8 cellular contexts compared by ENCODE assay signal in genomic region chr16:30382398-30383015, GRCh38. TPM values are rescaled to one million over a fixed set of nuclear protein-coding genes. Genes with fewer than 3 reads are reported as not detected.
DNase-seq lines count a peak whose midpoint lies in the region; ATAC-seq and TF ChIP-seq lines count a peak whose summit lies in the region.

Gene SEPTIN1 (minus strand): TSS chr16:30382561. CDS start chr16:30382542, 19 bp downstream.

- no peak for TF ChIP-seq CTCF in activated B cell treated with CpG ODN at 0.5 μM for 24 hours (IDR thresholded peaks at IDR 0.05)

- POLR2A ChIA-PET in activated B cell treated with CpG ODN at 0.5 μM for 24 hours (lab: Charles Lee) = interaction anchor here (0.6 to 5.6 kb wide), 34 partner anchors 9 to 1491 kb away, joined by 3 to 56 read pairs (median 5); partner anchors contain the start of genes ALDOA, CD2BP2, CORO1A and DCTPP1

- no peaks in the 10 kb centered on the region for H3K9me3 Mint-ChIP-seq in activated B cell treated with CpG ODN at 0.5 μM for 24 hours

- CTCF ChIA-PET in activated B cell treated with CpG ODN at 0.5 μM for 24 hours (lab: Charles Lee) = interaction anchor here (0.6 to 2.7 kb wide), 6 partner anchors 12 to 268 kb away, joined by 3 to 11 read pairs (median 3); partner anchors contain the start of genes PRR14 and ZNF48

- peak within 1 kb of the TSS; percentile 94 for H3K27ac Mint-ChIP-seq in activated B cell treated with CpG ODN at 0.5 μM for 24 hours

- peak within 1 kb of the TSS; percentile 87 for H3K4me3 Mint-ChIP-seq in activated B cell treated with CpG ODN at 0.5 μM for 24 hours

- peak; percentile 77 for TF ChIP-seq POLR2A in GM19099 (IDR thresholded peaks at IDR 0.05; ENCODE audit: extremely low read depth, insufficient read length, low read depth)

- intact Hi-C loops in activated B cell treated with CpG ODN at 0.5 μM for 24 hours (cut with micrococcal nuclease) = loop anchor here (1.0 kb wide), 2 partner anchors 13 to 25 kb away; partner anchors contain the start of genes ZNF48 and ZNF771

- no peaks in the 10 kb centered on the region for H3K27me3 Mint-ChIP-seq in activated B cell treated with CpG ODN at 0.5 μM for 24 hours

- H3K36me3 Mint-ChIP-seq in activated B cell treated with CpG ODN at 0.5 μM for 24 hours (ENCODE audit: low read depth) = peaks cover 13% of the 10 kb centered on the region

- DNase-seq in activated B cell treated with CpG ODN at 0.5 μM for 24 hours (peak; percentile 61), ecto neural progenitor cell (ENCODE audit: low spot score) (peak; percentile 41), NCI-H1417 (lab: John Stamatoyannopoulos, UW) (no peak), D341Med (ENCODE audit: low spot score) (no peak), iPS-NIHi7 (ENCODE audit: extremely low spot score) (no peak)
- DNase-seq in stimulated activated CD8-positive, alpha-beta memory T cell treated with anti-CD3 and anti-CD28 coated beads, Interleukin-15, amount 100 ng/mL, for 24 hours (ENCODE audit: low read depth) = peak; percentile 48

- H3K4me1 Mint-ChIP-seq in activated B cell treated with CpG ODN at 0.5 μM for 24 hours = peaks cover 60% of the 10 kb centered on the region

- ATAC-seq in activated B cell treated with CpG ODN at 0.5 μM for 24 hours (ENCODE audit: low read depth) (peak; percentile 30), GM18502 (IDR thresholded peaks at IDR 0.05; ENCODE audit: poor library complexity, unreplicated experiment) (no peak)

RNA-seq across cellular contexts. Expression of gene SEPTIN1, which starts in this region (rescaled TPM):
- total RNA-seq in activated B cell treated with CpG ODN at 0.5 μM for 24 hours = 192 and 199 TPM in 2 replicates

Comparison
In these comparisons a context has a peak if more than half of its experiments do, and no peak if none do; other contexts are left out.
1. DNase-seq: peak in activated B cell treated with CpG ODN at 0.5 μM for 24 hours (single experiment), ecto neural progenitor cell (single experiment) and stimulated activated CD8-positive, alpha-beta memory T cell treated with anti-CD3 and anti-CD28 coated beads, Interleukin-15, amount 100 ng/mL, for 24 hours (single experiment); none in NCI-H1417 (0 of 3), D341Med (single experiment) and iPS-NIHi7 (single experiment).